10 cellular contexts compared by ENCODE assay signal in the genomic region with DNA sequence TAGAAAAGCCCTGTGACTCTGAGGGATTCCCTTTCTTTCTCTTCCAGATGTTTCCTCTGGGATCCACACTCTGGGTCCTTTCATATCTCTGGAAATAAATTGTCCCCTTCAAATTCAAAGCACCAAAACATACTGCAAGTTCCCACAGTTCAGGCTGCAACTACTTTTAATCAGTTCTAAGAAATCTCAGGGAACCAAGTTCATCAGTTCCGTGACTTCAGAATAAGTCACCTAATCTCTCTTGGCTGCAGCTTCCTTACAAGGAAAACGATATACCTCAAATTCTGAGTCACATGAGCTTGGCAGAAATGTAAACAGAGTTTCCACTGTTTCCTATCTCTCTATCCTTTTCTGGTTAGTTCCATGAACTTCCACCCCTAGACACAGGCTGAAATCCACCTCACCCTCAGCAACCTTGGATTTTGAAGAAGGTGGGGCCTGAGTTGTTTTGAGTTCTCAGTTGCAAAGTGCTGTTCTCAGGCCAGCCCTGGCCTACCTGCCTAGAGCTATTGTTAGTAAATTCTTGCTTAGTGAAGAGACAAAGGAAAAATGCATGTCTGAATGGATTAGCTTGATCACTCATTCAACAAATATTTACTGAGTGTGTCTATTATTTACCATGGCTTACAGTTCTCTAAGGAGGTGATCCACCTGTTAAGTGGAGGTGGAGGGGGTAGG. TPM values are rescaled to one million over a fixed set of nuclear protein-coding genes. Genes with fewer than 3 reads are reported as not detected.
DNase-seq lines count a peak whose midpoint lies in the region; ATAC-seq, FAIRE-seq and TF ChIP-seq lines count a peak whose summit lies in the region.
"Had no signal": no experiment of that assay in that cellular context is flagged by ENCODE, and none has a peak within 500 bp of the region (broad histone marks: within the 10 kb centered on the region; RNA-seq: fewer than 3 reads in every experiment).

No MANE protein-coding gene starts in this region.

- H3K4me2 ChIP-seq in keratinocyte (ENCODE audit: control insufficient read depth, extremely low read depth, insufficient read depth, low read depth, low read length): peak overlapping the region; percentile 60

- CTCF ChIA-PET in HEK293T (lab: Yijun Ruan, JAX): interaction anchor here (0.8 kb wide), 1 partner anchor 107 kb away, joined by 3 read pairs; no protein-coding TSS in a partner anchor

- H3K27me3 ChIP-seq in keratinocyte (ENCODE audit: control insufficient read depth, extremely low read depth, insufficient read depth, low read length): no peaks in the 10 kb centered on the region
- no peaks in the 10 kb centered on the region for H3K27me3 ChIP-seq in HAP-1 (ENCODE audit: low read depth)

- H2AFZ ChIP-seq in keratinocyte (ENCODE audit: control insufficient read depth, low read length): no peak overlapping the region

- H3K9me1 ChIP-seq in keratinocyte (ENCODE audit: control insufficient read depth, extremely low read depth, insufficient read depth, low read length): no peaks in the 10 kb centered on the region

- intact Hi-C loops in left ventricle myocardium superior (cut with micrococcal nuclease): no loop called here

- H3K4me3 ChIP-seq in astrocyte of the spinal cord (ENCODE audit: low read depth, low read length) (no peak overlapping the region), keratinocyte (ENCODE audit: control insufficient read depth in 2 of 3, extremely low read depth in 1 of 3, insufficient read depth in 2 of 3, low read depth in 1 of 3, low read length in 3 of 3) (no peak overlapping the region), HAP-1 (no peak overlapping the region)

- dilution Hi-C loops in keratinocyte (cut with MboI; ENCODE audit: extremely low pct_ligation_motif_present, low sequenced_read_pairs): no loop called here

- POLR2A ChIA-PET in HEK293T (lab: Yijun Ruan, JAX): no interaction called here

- H3K36me3 ChIP-seq in keratinocyte (ENCODE audit: control insufficient read depth in 2 of 2, extremely low read depth in 1 of 2, insufficient read depth in 2 of 2, low read length in 2 of 2): no peaks in the 10 kb centered on the region
- no peaks in the 10 kb centered on the region for H3K36me3 ChIP-seq in HAP-1 (replicated peaks)

- H3K27ac ChIP-seq in keratinocyte (ENCODE audit: control insufficient read depth, insufficient read depth, low read length): peak overlapping the region; percentile 73

- FAIRE-seq in keratinocyte (lab: Jason Lieb, UNC): peak; percentile 87

- H3K9me3 ChIP-seq in keratinocyte (ENCODE audit: control insufficient read depth, low read depth, low read length) (no peaks in the 10 kb centered on the region), HAP-1 (no peaks in the 10 kb centered on the region)

- in situ Hi-C loops in astrocyte of the spinal cord (cut with HindIII; ENCODE audit: low sequenced_read_pairs) (no loop called here), HAP-1 (cut with MboI; ENCODE audit: low sequenced_read_pairs) (no loop called here)

- ATAC-seq in GM19455 (IDR thresholded peaks at IDR 0.05; ENCODE audit: unreplicated experiment) (no peak), left ventricle myocardium superior (no peak)
- ATAC-seq: naive thymus-derived CD8-positive, alpha-beta T cell had no signal

- H3K4me1 ChIP-seq in keratinocyte (ENCODE audit: control insufficient read depth, extremely low read depth, insufficient read depth, low read length) (peaks cover 39% of the 10 kb centered on the region), HAP-1 (peaks cover 8% of the 10 kb centered on the region)

- no peak for TF ChIP-seq RAD21 in Ishikawa (IDR thresholded peaks at IDR 0.05; ENCODE audit: low read depth)

- peak overlapping the region; percentile 17 for H3K9ac ChIP-seq in keratinocyte (ENCODE audit: control insufficient read depth, extremely low read depth, insufficient read depth, low read length)

- peak; percentile 60; the same call in 1 of the 2 replicates for TF ChIP-seq EP300 in Ishikawa (IDR thresholded peaks at IDR 0.05; ENCODE audit: borderline replicate concordance)

- TF ChIP-seq CTCF in astrocyte of the spinal cord (IDR thresholded peaks at IDR 0.05; ENCODE audit: low read depth, low read length) (no peak), keratinocyte (optimal IDR thresholded peaks at IDR 0.05 in 1 of 3, IDR thresholded peaks at IDR 0.05 in 1 of 3, conservative IDR thresholded peaks at IDR 0.05 in 1 of 3; ENCODE audit: extremely low read depth in 1 of 3, insufficient read depth in 2 of 3, low read length in 3 of 3) (no peak)

- no peaks in the 10 kb centered on the region for H4K20me1 ChIP-seq in keratinocyte (ENCODE audit: control insufficient read depth, extremely low read depth, insufficient read depth, low read length)

- no peaks in the 10 kb centered on the region for H3K79me2 ChIP-seq in keratinocyte (ENCODE audit: control insufficient read depth, insufficient read depth, low read length)

- DNase-seq in DMS53 (lab: John Stamatoyannopoulos, UW) (peak; percentile 97), astrocyte of the spinal cord (ENCODE audit: low read depth, low spot score) (peak; percentile 72), keratinocyte (ENCODE audit: low read depth, low spot score) (peak; percentile 72), HAP-1 (ENCODE audit: low spot score in 2 of 2) (no peak), left ventricle myocardium superior (no peak), HEK293T (ENCODE audit: extremely low spot score) (no peak)
- DNase-seq: naive thymus-derived CD8-positive, alpha-beta T cell had no signal

TF ChIP-seq in Ishikawa, 13 proteins besides CTCF, POLR2A, EP300 and RAD21:
- peak; percentile 31; the same call in 1 of the 2 replicates for TF ChIP-seq NFIC (IDR thresholded peaks at IDR 0.05)
- TF ChIP-seq, protein P1, sequence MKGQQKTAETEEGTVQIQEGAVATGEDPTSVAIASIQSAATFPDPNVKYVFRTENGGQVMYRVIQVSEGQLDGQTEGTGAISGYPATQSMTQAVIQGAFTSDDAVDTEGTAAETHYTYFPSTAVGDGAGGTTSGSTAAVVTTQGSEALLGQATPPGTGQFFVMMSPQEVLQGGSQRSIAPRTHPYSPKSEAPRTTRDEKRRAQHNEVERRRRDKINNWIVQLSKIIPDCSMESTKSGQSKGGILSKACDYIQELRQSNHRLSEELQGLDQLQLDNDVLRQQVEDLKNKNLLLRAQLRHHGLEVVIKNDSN (IDR thresholded peaks at IDR 0.05): 0 out of 2 replicates have a peak, but pooled peaks have one; percentile 12
- TF ChIP-seq FOXM1 (IDR thresholded peaks at IDR 0.05; ENCODE audit: borderline replicate concordance, low read depth): 0 out of 2 replicates have a peak, but pooled peaks have one; percentile 51
- TF ChIP-seq TEAD4 (IDR thresholded peaks at IDR 0.05): peak; percentile 79
- TF ChIP-seq TCF12 (IDR thresholded peaks at IDR 0.05; ENCODE audit: low read depth): peak; percentile 47
- no peak for TF ChIP-seq CREB1 (IDR thresholded peaks at IDR 0.05; ENCODE audit: low read depth)
- no peak for TF ChIP-seq EGR1 (IDR thresholded peaks at IDR 0.05)
- TF ChIP-seq, protein P2, sequence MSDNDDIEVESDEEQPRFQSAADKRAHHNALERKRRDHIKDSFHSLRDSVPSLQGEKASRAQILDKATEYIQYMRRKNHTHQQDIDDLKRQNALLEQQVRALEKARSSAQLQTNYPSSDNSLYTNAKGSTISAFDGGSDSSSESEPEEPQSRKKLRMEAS (IDR thresholded peaks at IDR 0.05): no peak

TF ChIP-seq in HEK293T, 16 proteins besides CTCF, POLR2A, EP300 and RAD21:
- TF ChIP-seq SUZ12 (IDR thresholded peaks at IDR 0.05): no peak
- no peak for TF ChIP-seq TARDBP (IDR thresholded peaks at IDR 0.05)
- no peak for TF ChIP-seq SP1 (IDR thresholded peaks at IDR 0.05)
- TF ChIP-seq, protein P3, sequence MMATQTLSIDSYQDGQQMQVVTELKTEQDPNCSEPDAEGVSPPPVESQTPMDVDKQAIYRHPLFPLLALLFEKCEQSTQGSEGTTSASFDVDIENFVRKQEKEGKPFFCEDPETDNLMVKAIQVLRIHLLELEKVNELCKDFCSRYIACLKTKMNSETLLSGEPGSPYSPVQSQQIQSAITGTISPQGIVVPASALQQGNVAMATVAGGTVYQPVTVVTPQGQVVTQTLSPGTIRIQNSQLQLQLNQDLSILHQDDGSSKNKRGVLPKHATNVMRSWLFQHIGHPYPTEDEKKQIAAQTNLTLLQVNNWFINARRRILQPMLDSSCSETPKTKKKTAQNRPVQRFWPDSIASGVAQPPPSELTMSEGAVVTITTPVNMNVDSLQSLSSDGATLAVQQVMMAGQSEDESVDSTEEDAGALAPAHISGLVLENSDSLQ (IDR thresholded peaks at IDR 0.05): no peak
- TF ChIP-seq ELF4 (IDR thresholded peaks at IDR 0.05): no peak
- no peak for TF ChIP-seq FOXK2 (IDR thresholded peaks at IDR 0.05)
- TF ChIP-seq HDGF (IDR thresholded peaks at IDR 0.05; ENCODE audit: borderline replicate concordance): no peak
- TF ChIP-seq L3MBTL2 (conservative IDR thresholded peaks at IDR 0.05): no peak
- no peak for TF ChIP-seq LEF1 (IDR thresholded peaks at IDR 0.05; ENCODE audit: borderline replicate concordance)
- no peak for TF ChIP-seq NFRKB (IDR thresholded peaks at IDR 0.05)
- TF ChIP-seq ARNT (IDR thresholded peaks at IDR 0.05): no peak
- TF ChIP-seq CTBP1 (IDR thresholded peaks at IDR 0.05; ENCODE audit: borderline replicate concordance): no peak
- TF ChIP-seq ZNF384 (IDR thresholded peaks at IDR 0.05): no peak
- TF ChIP-seq FOXM1 (IDR thresholded peaks at IDR 0.05; ENCODE audit: borderline replicate concordance): no peak
- TF ChIP-seq BHLHE40 (IDR thresholded peaks at IDR 0.05; ENCODE audit: borderline replicate concordance): no peak
- no peak for TF ChIP-seq FOXA1 (IDR thresholded peaks at IDR 0.05)

RNA-seq across cellular contexts. Expression of a gene that starts 59.3 kb away (rescaled TPM):
- polyA plus RNA-seq in keratinocyte: 0.10 to 5.0 TPM (median 2.7 TPM) in 3 replicates
- not detected for polyA plus RNA-seq in keratinocyte (2011; ENCODE audit: low read depth)
- 2.6 and 3.2 TPM in 2 replicates for polyA plus RNA-seq in keratinocyte (2011; cell fraction: cytosol; rRNA removed)
- 25.2 and 38.7 TPM in 2 replicates for polyA plus RNA-seq in keratinocyte (2011; cell fraction: nucleus; rRNA removed)
- polyA plus RNA-seq in keratinocyte (2012; ENCODE audit: low replicate concordance): not detected in 2 replicates
- polyA minus RNA-seq in keratinocyte: 0.63 to 3.1 TPM in 2 of 3 replicates, not detected in the other
- not detected for polyA minus RNA-seq in keratinocyte (2011; cell fraction: cytosol; rRNA and poly(A)+ RNA removed)
- 6.1 and 15.0 TPM in 2 replicates for polyA minus RNA-seq in keratinocyte (2011; cell fraction: nucleus; rRNA and poly(A)+ RNA removed)
- 1.2 TPM for total RNA-seq in left ventricle myocardium superior
- total RNA-seq: G401; naive thymus-derived CD8-positive, alpha-beta T cell had no signal
- polyA plus RNA-seq: naive thymus-derived CD8-positive, alpha-beta T cell had no signal

Comparison
In these comparisons a context has a peak if more than half of its experiments do, and no peak if none do; other contexts are left out.
1. DNase-seq: peak in DMS53 (single experiment), astrocyte of the spinal cord (single experiment) and keratinocyte (single experiment); none in HAP-1 (0 of 2), left ventricle myocardium superior (single experiment) and HEK293T (single experiment).